In genomic region chr22:25030636-25031035, GRCh38 we compare ENCODE assay signal across 20 cellular contexts.
DNase-seq lines count a peak whose midpoint lies in the region.
"Had no signal": no experiment of that assay in that cellular context is flagged by ENCODE, and none has a peak within 500 bp of the region (broad histone marks: within the 10 kb centered on the region; RNA-seq: fewer than 3 reads in every experiment).

No MANE protein-coding gene starts in this region.

- H3K9me3 ChIP-seq in effector memory CD4-positive, alpha-beta T cell (ENCODE audit: control insufficient read depth, low read length) = no peaks in the 10 kb centered on the region
- H3K9me3 ChIP-seq: BLaER1 treated with 17β-estradiol and CSF1 and Interleukin-3, amounts not matched to agents 10 nM and 100 nM; Caco-2; mucosa of descending colon had no signal

- no peak overlapping the region for H3K27ac ChIP-seq in effector memory CD4-positive, alpha-beta T cell (ENCODE audit: insufficient read depth, low read length, poor library complexity, severe bottlenecking)
- H3K27ac ChIP-seq: BLaER1 treated with 17β-estradiol and CSF1 and Interleukin-3, amounts not matched to agents 10 nM and 100 nM; VCaP had no signal

- peaks cover 4% of the 10 kb centered on the region for H3K4me1 ChIP-seq in effector memory CD4-positive, alpha-beta T cell (ENCODE audit: control insufficient read depth, insufficient read depth, low read length, poor library complexity, severe bottlenecking)

- no peaks in the 10 kb centered on the region for H3K27me3 ChIP-seq in effector memory CD4-positive, alpha-beta T cell (replicated peaks; ENCODE audit: control insufficient read depth, insufficient read depth, low read length, poor library complexity, severe bottlenecking)
- H3K27me3 ChIP-seq: BLaER1 treated with 17β-estradiol and CSF1 and Interleukin-3, amounts not matched to agents 10 nM and 100 nM; dorsolateral prefrontal cortex had no signal

- DNase-seq in A172 (ENCODE audit: low spot score) = peak; percentile 64
- peak; percentile 54 for DNase-seq in M059J (ENCODE audit: low read depth)
- peak; percentile 61 for DNase-seq in fibroblast of gingiva (ENCODE audit: low read depth)
- DNase-seq in lung microvascular endothelial cell (ENCODE audit: low read depth in 2 of 2) = peak; percentile 23 to 79
- DNase-seq in DMS79 (lab: John Stamatoyannopoulos, UW) = no peak
- no peak for DNase-seq in foreskin melanocyte
- DNase-seq in effector memory CD4-positive, alpha-beta T cell = no peak
- DNase-seq in stimulated activated CD4-positive, alpha-beta T cell treated with anti-CD3 and anti-CD28 coated beads, Interleukin-4, amount 100 ng/mL, for 1 hour = no peak
- DNase-seq: activated CD4-positive, alpha-beta T cell treated with anti-CD3 and anti-CD28 coated beads for 48 hours; activated T-cell treated with anti-CD3 and anti-CD28 coated beads, Interleukin-2, amount 50 U/mL, for 4 hours; Caco-2; central memory CD4-positive, alpha-beta T cell; mucosa of descending colon; NCI-H1092; NCI-H2029; NCI-H2227 treated with DMSO at 0.1 percent for 48 hours; NCI-H69 had no signal

- no peak overlapping the region for H3K4me3 ChIP-seq in effector memory CD4-positive, alpha-beta T cell (ENCODE audit: insufficient read depth, low read depth, low read length, poor library complexity, severe bottlenecking)
- H3K4me3 ChIP-seq: BLaER1 treated with 17β-estradiol and CSF1 and Interleukin-3, amounts not matched to agents 10 nM and 100 nM; dorsolateral prefrontal cortex; mucosa of descending colon had no signal

- no peaks in the 10 kb centered on the region for H3K36me3 ChIP-seq in effector memory CD4-positive, alpha-beta T cell (ENCODE audit: control insufficient read depth, insufficient read depth, low read length)
- H3K36me3 ChIP-seq: BLaER1 treated with 17β-estradiol and CSF1 and Interleukin-3, amounts not matched to agents 10 nM and 100 nM had no signal

Comparison
In these comparisons a context has a peak if more than half of its experiments do, and no peak if none do; other contexts are left out.
1. DNase-seq: peak in A172 (single experiment), M059J (single experiment), fibroblast of gingiva (single experiment) and lung microvascular endothelial cell (2 of 2); none in DMS79 (single experiment), foreskin melanocyte (single experiment), effector memory CD4-positive, alpha-beta T cell (0 of 3) and stimulated activated CD4-positive, alpha-beta T cell treated with anti-CD3 and anti-CD28 coated beads, Interleukin-4, amount 100 ng/mL, for 1 hour (single experiment).